ENCODE assay signal across 8 cellular contexts in genomic region chr3:195105841-195106417, GRCh38.
A peak's percentile ranks its signal among the peaks of the same experiment; 100 is the strongest.
DNase-seq lines count a peak whose midpoint lies in the region; ATAC-seq and TF ChIP-seq lines count a peak whose summit lies in the region.

No MANE protein-coding gene starts in this region.

- H3K27ac ChIP-seq in SK-N-SH (ENCODE audit: low read depth in 2 of 2, low read length in 1 of 2): no peak overlapping the region
- no peak overlapping the region for H3K27ac ChIP-seq in iPS-20b (ENCODE audit: low read length)
- H3K27ac ChIP-seq in ovary: no peak overlapping the region

- TF ChIP-seq POLR2A in ovary (IDR thresholded peaks at IDR 0.05): no peak

- H4K20me1 ChIP-seq in SK-N-SH (ENCODE audit: insufficient read depth): no peaks in the 10 kb centered on the region

- H3K27ac Mint-ChIP-seq in activated naive CD8-positive, alpha-beta T cell: no peak overlapping the region
- peak overlapping the region in 1 of 2 donors; percentile 6 for H3K27ac Mint-ChIP-seq in stimulated activated naive CD8-positive, alpha-beta T cell treated with anti-CD3 and anti-CD28 coated beads, Interleukin-15, amount 100 ng/mL, for 72 hours
- H3K27ac Mint-ChIP-seq in activated CD4-positive, alpha-beta T cell treated with anti-CD3 and anti-CD28 coated beads, Interleukin-2, amount 10 ng/mL, durations not matched to agents 7 days and 5 days: no peak overlapping the region

- no peak for DNase-seq in SK-N-SH
- DNase-seq in stimulated activated naive CD8-positive, alpha-beta T cell treated with anti-CD3 and anti-CD28 coated beads, Interleukin-15, amount 100 ng/mL, for 72 hours: no peak
- no peak for DNase-seq in activated CD4-positive, alpha-beta T cell treated with anti-CD3 and anti-CD28 coated beads, Interleukin-2, amount 10 ng/mL, durations not matched to agents 7 days and 5 days
- DNase-seq in HuH-7 (ENCODE audit: low spot score): no peak
- DNase-seq in ovary: no peak

- POLR2A ChIA-PET in SK-N-SH (lab: Yijun Ruan, JAX): interaction anchor here (1.0 to 1.2 kb wide), 2 partner anchors 419 to 423 kb away, joined by 3 to 4 read pairs; no protein-coding TSS in a partner anchor
- POLR2A ChIA-PET in activated CD4-positive, alpha-beta T cell treated with anti-CD3 and anti-CD28 coated beads, Interleukin-2, amount 10 ng/mL, durations not matched to agents 7 days and 5 days (lab: Charles Lee): no interaction called here

- TF ChIP-seq EP300 in SK-N-SH (IDR thresholded peaks at IDR 0.05; ENCODE audit: borderline replicate concordance in 1 of 2, low read depth in 1 of 2, low read length in 1 of 2) (no peak), ovary (IDR thresholded peaks at IDR 0.05) (no peak)

- peak overlapping the region; percentile 50; the same call in 1 of the 2 replicates for H2AFZ ChIP-seq in SK-N-SH (ENCODE audit: low read depth)

- H3K27me3 Mint-ChIP-seq in activated naive CD8-positive, alpha-beta T cell: no peaks in the 10 kb centered on the region
- H3K27me3 Mint-ChIP-seq in stimulated activated naive CD8-positive, alpha-beta T cell treated with anti-CD3 and anti-CD28 coated beads, Interleukin-15, amount 100 ng/mL, for 72 hours: no peaks in the 10 kb centered on the region
- no peaks in the 10 kb centered on the region for H3K27me3 Mint-ChIP-seq in activated CD4-positive, alpha-beta T cell treated with anti-CD3 and anti-CD28 coated beads, Interleukin-2, amount 10 ng/mL, durations not matched to agents 7 days and 5 days

- no peaks in the 10 kb centered on the region for H3K27me3 ChIP-seq in SK-N-SH (ENCODE audit: insufficient read depth)
- no peaks in the 10 kb centered on the region for H3K27me3 ChIP-seq in iPS-20b (ENCODE audit: insufficient read depth, low read length)
- H3K27me3 ChIP-seq in ovary: no peaks in the 10 kb centered on the region

- peak overlapping the region; percentile 64 for H3K4me3 Mint-ChIP-seq in activated naive CD8-positive, alpha-beta T cell
- peak overlapping the region; percentile 57 to 74 for H3K4me3 Mint-ChIP-seq in stimulated activated naive CD8-positive, alpha-beta T cell treated with anti-CD3 and anti-CD28 coated beads, Interleukin-15, amount 100 ng/mL, for 72 hours
- H3K4me3 Mint-ChIP-seq in activated CD4-positive, alpha-beta T cell treated with anti-CD3 and anti-CD28 coated beads, Interleukin-2, amount 10 ng/mL, durations not matched to agents 7 days and 5 days: no peak overlapping the region

- H3K36me3 Mint-ChIP-seq in activated naive CD8-positive, alpha-beta T cell: no peaks in the 10 kb centered on the region
- no peaks in the 10 kb centered on the region for H3K36me3 Mint-ChIP-seq in activated CD4-positive, alpha-beta T cell treated with anti-CD3 and anti-CD28 coated beads, Interleukin-2, amount 10 ng/mL, durations not matched to agents 7 days and 5 days (ENCODE audit: low read depth)

- H3K9me3 ChIP-seq in SK-N-SH (no peaks in the 10 kb centered on the region), iPS-20b (ENCODE audit: insufficient read depth, low read depth, low read length) (no peaks in the 10 kb centered on the region), ovary (no peaks in the 10 kb centered on the region)

- peaks cover 13 to 23% of the 10 kb centered on the region in 2 experiments for H3K4me1 ChIP-seq in SK-N-SH (ENCODE audit: control insufficient read depth in 1 of 2, insufficient read depth in 2 of 2, low read depth in 1 of 2, low read length in 1 of 2)
- peaks cover 8% of the 10 kb centered on the region; the same call in 1 of the 2 replicates for H3K4me1 ChIP-seq in iPS-20b (ENCODE audit: insufficient read depth, low read length)
- peaks cover 4% of the 10 kb centered on the region for H3K4me1 ChIP-seq in ovary (ENCODE audit: insufficient read depth)

- intact Hi-C loops in ovary (cut with DNase I): loop anchor here (5.0 to 10.0 kb wide), 3 partner anchors 419 to 424 kb away; partner anchors contain the start of gene FAM43A (in 2 of the 4)

- ATAC-seq in SK-N-SH treated with all-trans-retinoic acid at 6 μM for 48 hours: no peak
- no peak for ATAC-seq in stimulated activated naive CD8-positive, alpha-beta T cell treated with anti-CD3 and anti-CD28 coated beads, Interleukin-15, amount 100 ng/mL, for 72 hours

- H3K9ac ChIP-seq in SK-N-SH (no peak overlapping the region), iPS-20b (ENCODE audit: low read depth, low read length) (no peak overlapping the region)

- H3K4me1 Mint-ChIP-seq in activated naive CD8-positive, alpha-beta T cell (ENCODE audit: low read depth): peaks cover 9% of the 10 kb centered on the region
- peaks cover 17% of the 10 kb centered on the region for H3K4me1 Mint-ChIP-seq in stimulated activated naive CD8-positive, alpha-beta T cell treated with anti-CD3 and anti-CD28 coated beads, Interleukin-15, amount 100 ng/mL, for 72 hours
- peaks cover 16% of the 10 kb centered on the region for H3K4me1 Mint-ChIP-seq in activated CD4-positive, alpha-beta T cell treated with anti-CD3 and anti-CD28 coated beads, Interleukin-2, amount 10 ng/mL, durations not matched to agents 7 days and 5 days

- H3F3A ChIP-seq in SK-N-SH (replicated peaks; ENCODE audit: insufficient read depth): peaks cover 25% of the 10 kb centered on the region

- no peaks in the 10 kb centered on the region for H3K9me3 Mint-ChIP-seq in activated naive CD8-positive, alpha-beta T cell (ENCODE audit: low read depth)
- H3K9me3 Mint-ChIP-seq in stimulated activated naive CD8-positive, alpha-beta T cell treated with anti-CD3 and anti-CD28 coated beads, Interleukin-15, amount 100 ng/mL, for 72 hours: no peaks in the 10 kb centered on the region
- H3K9me3 Mint-ChIP-seq in activated CD4-positive, alpha-beta T cell treated with anti-CD3 and anti-CD28 coated beads, Interleukin-2, amount 10 ng/mL, durations not matched to agents 7 days and 5 days: no peaks in the 10 kb centered on the region

- TF ChIP-seq CTCF in SK-N-SH (IDR thresholded peaks at IDR 0.05) (no peak), ovary (IDR thresholded peaks at IDR 0.05) (no peak)

- 0 out of 2 replicates have a peak overlapping the region, but pooled peaks have one; percentile 56 for H3K4me2 ChIP-seq in SK-N-SH

- H3K79me2 ChIP-seq in SK-N-SH (ENCODE audit: insufficient read depth): no peaks in the 10 kb centered on the region

- 82% methylated on average over 12 of the region's 12 CpGs for WGBS in SK-N-SH (ENCODE audit: low lambda C conversion rate)
- 78 to 79% (median 79%) methylated on average over 12 of the region's 12 CpGs for WGBS in ovary, 3 donors

- H3K9me2 ChIP-seq in SK-N-SH: no peaks in the 10 kb centered on the region

- no peak for TF ChIP-seq RAD21 in SK-N-SH (IDR thresholded peaks at IDR 0.05; ENCODE audit: low read length)

- peaks cover 0 to 3% of the 10 kb centered on the region in 2 experiments for H3K36me3 ChIP-seq in SK-N-SH (replicated peaks in 1 of 2; ENCODE audit: control insufficient read depth in 1 of 2, insufficient read depth in 2 of 2, low read length in 1 of 2)
- no peaks in the 10 kb centered on the region for H3K36me3 ChIP-seq in iPS-20b (ENCODE audit: insufficient read depth, low read depth, low read length)
- H3K36me3 ChIP-seq in ovary: no peaks in the 10 kb centered on the region

- H3K4me3 ChIP-seq in SK-N-SH (ENCODE audit: low read depth in 2 of 2, low read length in 1 of 2) (no peak overlapping the region; a peak in 2 of 4 replicates), iPS-20b (ENCODE audit: low read length) (peak overlapping the region; percentile 38; the same call in 1 of the 2 replicates), ovary (no peak overlapping the region)

- CTCF ChIA-PET in SK-N-SH (lab: Yijun Ruan, JAX): interaction anchor here (0.8 to 6.4 kb wide), 28 partner anchors 10 to 434 kb away, joined by 3 to 96 read pairs (median 6); partner anchors contain the start of genes FAM43A and LSG1
- CTCF ChIA-PET in activated CD4-positive, alpha-beta T cell treated with anti-CD3 and anti-CD28 coated beads, Interleukin-2, amount 10 ng/mL, durations not matched to agents 7 days and 5 days (lab: Charles Lee): interaction anchor here (1.7 to 2.8 kb wide), 3 partner anchors 9 to 418 kb away, joined by 4 to 8 read pairs (median 4); no protein-coding TSS in a partner anchor

TF ChIP-seq in SK-N-SH, 30 proteins besides CTCF, POLR2A, EP300 and RAD21 (continues in another document):
- TF ChIP-seq CHD2 (IDR thresholded peaks at IDR 0.05; ENCODE audit: low read length, partially characterized antibody) (no peak), NFIC (IDR thresholded peaks at IDR 0.05; ENCODE audit: borderline replicate concordance) (no peak), EZH2phosphoT487 (IDR thresholded peaks at IDR 0.05; ENCODE audit: borderline replicate concordance, low read depth) (no peak), SIN3A (IDR thresholded peaks at IDR 0.05; ENCODE audit: borderline replicate concordance, low read depth, low read length) (no peak), POLR2AphosphoS5 (IDR thresholded peaks at IDR 0.05; ENCODE audit: low read depth, low read length) (no peak), FOXM1 (IDR thresholded peaks at IDR 0.05; ENCODE audit: low read depth) (no peak)
- TF ChIP-seq, protein P1, sequence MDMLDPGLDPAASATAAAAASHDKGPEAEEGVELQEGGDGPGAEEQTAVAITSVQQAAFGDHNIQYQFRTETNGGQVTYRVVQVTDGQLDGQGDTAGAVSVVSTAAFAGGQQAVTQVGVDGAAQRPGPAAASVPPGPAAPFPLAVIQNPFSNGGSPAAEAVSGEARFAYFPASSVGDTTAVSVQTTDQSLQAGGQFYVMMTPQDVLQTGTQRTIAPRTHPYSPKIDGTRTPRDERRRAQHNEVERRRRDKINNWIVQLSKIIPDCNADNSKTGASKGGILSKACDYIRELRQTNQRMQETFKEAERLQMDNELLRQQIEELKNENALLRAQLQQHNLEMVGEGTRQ (IDR thresholded peaks at IDR 0.05; ENCODE audit: borderline replicate concordance, low read depth, low read length): no peak

TF ChIP-seq in SK-N-SH treated with all-trans-retinoic acid at 6 μM for 48 hours, 23 proteins besides CTCF, POLR2A, EP300 and RAD21 (continues in another document):
- TF ChIP-seq OSR1 (CRISPR knock-in tag; IDR thresholded peaks at IDR 0.05) (no peak), ARNTL (CRISPR knock-in tag; IDR thresholded peaks at IDR 0.05; ENCODE audit: borderline replicate concordance, low read depth) (no peak), TCF4 (CRISPR knock-in tag; IDR thresholded peaks at IDR 0.05; ENCODE audit: borderline replicate concordance) (no peak), ESRRG (CRISPR knock-in tag; IDR thresholded peaks at IDR 0.05) (no peak)
- TF ChIP-seq, protein P2, sequence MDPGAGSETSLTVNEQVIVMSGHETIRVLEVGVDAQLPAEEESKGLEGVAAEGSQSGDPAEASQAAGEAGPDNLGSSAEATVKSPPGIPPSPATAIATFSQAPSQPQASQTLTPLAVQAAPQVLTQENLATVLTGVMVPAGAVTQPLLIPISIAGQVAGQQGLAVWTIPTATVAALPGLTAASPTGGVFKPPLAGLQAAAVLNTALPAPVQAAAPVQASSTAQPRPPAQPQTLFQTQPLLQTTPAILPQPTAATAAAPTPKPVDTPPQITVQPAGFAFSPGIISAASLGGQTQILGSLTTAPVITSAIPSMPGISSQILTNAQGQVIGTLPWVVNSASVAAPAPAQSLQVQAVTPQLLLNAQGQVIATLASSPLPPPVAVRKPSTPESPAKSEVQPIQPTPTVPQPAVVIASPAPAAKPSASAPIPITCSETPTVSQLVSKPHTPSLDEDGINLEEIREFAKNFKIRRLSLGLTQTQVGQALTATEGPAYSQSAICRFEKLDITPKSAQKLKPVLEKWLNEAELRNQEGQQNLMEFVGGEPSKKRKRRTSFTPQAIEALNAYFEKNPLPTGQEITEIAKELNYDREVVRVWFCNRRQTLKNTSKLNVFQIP (CRISPR knock-in tag; IDR thresholded peaks at IDR 0.05; ENCODE audit: borderline replicate concordance, low read depth): no peak
